12 cellular contexts compared by ENCODE assay signal in the genomic region with DNA sequence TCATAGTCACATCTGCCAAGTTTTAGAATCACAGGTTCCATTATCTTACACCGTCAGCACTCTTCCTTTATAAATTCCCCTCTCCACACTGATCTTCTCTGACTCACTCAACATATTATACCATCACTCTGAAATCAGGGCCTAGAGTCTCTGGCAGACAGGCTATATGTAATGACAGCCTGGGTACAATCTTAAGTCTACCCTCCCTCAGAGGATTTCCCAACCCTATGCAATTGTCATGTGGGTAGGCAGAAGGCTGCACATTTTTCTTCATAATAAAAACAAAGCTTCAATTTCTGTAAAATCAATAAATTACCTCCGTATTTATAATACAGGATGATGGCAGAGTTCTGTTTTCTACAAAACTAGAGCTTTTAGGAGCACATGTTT.
A peak's percentile ranks its signal among the peaks of the same experiment; 100 is the strongest.
DNase-seq lines count a peak whose midpoint lies in the region; ATAC-seq lines count a peak whose summit lies in the region.
"Had no signal": no experiment of that assay in that cellular context is flagged by ENCODE, and none has a peak within 500 bp of the region (broad histone marks: within the 10 kb centered on the region; RNA-seq: fewer than 3 reads in every experiment).

No MANE protein-coding gene starts in this region.

- H4K20me1 ChIP-seq in Karpas-422 (ENCODE audit: insufficient read depth, low read depth, low read length), result peaks cover 46% of the 10 kb centered on the region; the same call in 1 of the 2 replicates

- no peak overlapping the region for H2AFZ ChIP-seq in Karpas-422 (ENCODE audit: low read length)

- H3K27ac Mint-ChIP-seq in activated T-helper 17 cell treated with anti-CD3 and anti-CD28 coated beads, Interleukin-2, amount 50 U/mL, for 72 hours, result no peak overlapping the region
- H3K27ac Mint-ChIP-seq: naive thymus-derived CD8-positive, alpha-beta T cell had no signal

- DNase-seq in left cardiac atrium, result no peak
- no peak for DNase-seq in cardiac septum (ENCODE audit: low spot score)
- peak; percentile 78 for DNase-seq in iris pigment epithelial cell (ENCODE audit: low read depth)
- DNase-seq in head of caudate nucleus, result no peak
- DNase-seq in DMS 273 (lab: John Stamatoyannopoulos, UW; ENCODE audit: unreplicated experiment), result no peak
- DNase-seq in Karpas-422, result no peak
- DNase-seq: naive thymus-derived CD8-positive, alpha-beta T cell; NCI-H1105 treated with DMSO at 0.1 percent for 48 hours; NK-92 treated with Interleukin-12 subunit alpha and Interleukin-12 subunit beta, amount 100 ng/mL, for 24 hours had no signal

- no peak overlapping the region for H3K9ac ChIP-seq in Karpas-422 (ENCODE audit: low read length)

- H3K9me3 ChIP-seq in Karpas-422 (ENCODE audit: low read length), result no peaks in the 10 kb centered on the region

- H3K79me2 ChIP-seq in Karpas-422 (ENCODE audit: low read length), result no peaks in the 10 kb centered on the region

- no peaks in the 10 kb centered on the region for H3K36me3 Mint-ChIP-seq in activated T-helper 17 cell treated with anti-CD3 and anti-CD28 coated beads, Interleukin-2, amount 50 U/mL, for 72 hours (ENCODE audit: low read depth)

- ATAC-seq in left cardiac atrium (peak; percentile 15 to 92), GM19463 (IDR thresholded peaks at IDR 0.05; ENCODE audit: unreplicated experiment) (no peak)
- ATAC-seq in activated T-helper 17 cell treated with anti-CD3 and anti-CD28 coated beads, Interleukin-2, amount 50 U/mL, for 72 hours (replicated peaks), result peak; percentile 94
- ATAC-seq: naive thymus-derived CD8-positive, alpha-beta T cell had no signal

- no peaks in the 10 kb centered on the region for H3K27me3 Mint-ChIP-seq in activated T-helper 17 cell treated with anti-CD3 and anti-CD28 coated beads, Interleukin-2, amount 50 U/mL, for 72 hours
- H3K27me3 Mint-ChIP-seq: naive thymus-derived CD8-positive, alpha-beta T cell had no signal

- H3K4me2 ChIP-seq in Karpas-422 (ENCODE audit: low read depth, low read length, poor library complexity, severe bottlenecking), result no peak overlapping the region

- peaks cover 6% of the 10 kb centered on the region for H3K4me1 Mint-ChIP-seq in activated T-helper 17 cell treated with anti-CD3 and anti-CD28 coated beads, Interleukin-2, amount 50 U/mL, for 72 hours

- 0 out of 2 replicates have a peak, but pooled peaks cover 2% of the 10 kb centered on the region for H3K27me3 ChIP-seq in Karpas-422 (ENCODE audit: low read length)

- no peak overlapping the region for H3K4me3 ChIP-seq in Karpas-422 (ENCODE audit: low read length)
- H3K4me3 ChIP-seq: skin epidermis had no signal

- H3K9me3 Mint-ChIP-seq in activated T-helper 17 cell treated with anti-CD3 and anti-CD28 coated beads, Interleukin-2, amount 50 U/mL, for 72 hours, result no peaks in the 10 kb centered on the region
- H3K9me3 Mint-ChIP-seq: naive thymus-derived CD8-positive, alpha-beta T cell had no signal

- H3K27ac ChIP-seq in Karpas-422 (ENCODE audit: low read length), result no peak overlapping the region
- H3K27ac ChIP-seq: skin epidermis had no signal

- H3K9me2 ChIP-seq in Karpas-422 (replicated peaks; ENCODE audit: insufficient read depth, low read length), result no peaks in the 10 kb centered on the region

- intact Hi-C loops in left cardiac atrium (cut with DNase I) (no loop called here), cardiac septum (cut with DNase I) (no loop called here), head of caudate nucleus (cut with DNase I) (loop anchor here (10.0 kb wide), 1 partner anchor 115 kb away; no protein-coding TSS in a partner anchor)

- H3K36me3 ChIP-seq in Karpas-422 (ENCODE audit: insufficient read depth, low read length), result no peaks in the 10 kb centered on the region

- H3K4me1 ChIP-seq in Karpas-422 (ENCODE audit: low read length), result no peaks in the 10 kb centered on the region

- H3K4me3 Mint-ChIP-seq in activated T-helper 17 cell treated with anti-CD3 and anti-CD28 coated beads, Interleukin-2, amount 50 U/mL, for 72 hours, result no peak overlapping the region
- H3K4me3 Mint-ChIP-seq: naive thymus-derived CD8-positive, alpha-beta T cell had no signal
